1 cellular context compared by ENCODE assay signal in the genomic region with DNA sequence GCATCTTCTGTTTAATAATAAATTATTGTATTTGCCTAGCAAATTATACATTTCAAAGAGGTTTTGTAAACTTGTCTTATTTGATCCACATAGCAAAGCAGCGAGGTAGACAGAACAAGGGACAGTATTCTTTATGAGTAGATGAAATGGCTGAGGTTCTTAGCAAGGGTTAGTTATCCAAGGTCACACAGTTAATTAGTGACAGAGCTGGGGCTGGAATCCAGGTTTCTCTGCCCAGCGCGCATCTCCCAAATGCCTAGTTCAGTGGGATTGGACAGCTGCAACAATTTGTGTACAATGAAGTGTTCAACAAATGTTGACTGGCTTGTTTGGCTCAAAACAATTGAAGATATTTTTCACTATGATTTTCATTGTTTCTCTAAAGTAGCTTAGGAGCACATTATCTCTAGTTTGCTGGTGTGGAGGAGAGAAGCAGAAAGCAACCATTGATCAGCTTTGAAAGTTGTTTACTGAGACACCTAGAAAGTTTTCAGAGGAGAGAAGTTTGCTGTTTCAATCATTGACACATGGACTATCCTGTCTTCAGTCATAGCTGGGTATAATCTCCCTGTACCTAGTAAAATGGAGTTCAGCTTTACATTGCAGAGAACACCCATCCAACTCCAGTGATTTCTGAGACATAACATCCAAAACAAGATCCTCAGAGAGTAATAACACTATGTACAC.
TF ChIP-seq lines count a peak whose summit lies in the region.

No MANE protein-coding gene starts in this region.

TF ChIP-seq in HepG2, 621 proteins besides CTCF, POLR2A, EP300 and RAD21 (continued from another document):
- TF ChIP-seq, protein P1, sequence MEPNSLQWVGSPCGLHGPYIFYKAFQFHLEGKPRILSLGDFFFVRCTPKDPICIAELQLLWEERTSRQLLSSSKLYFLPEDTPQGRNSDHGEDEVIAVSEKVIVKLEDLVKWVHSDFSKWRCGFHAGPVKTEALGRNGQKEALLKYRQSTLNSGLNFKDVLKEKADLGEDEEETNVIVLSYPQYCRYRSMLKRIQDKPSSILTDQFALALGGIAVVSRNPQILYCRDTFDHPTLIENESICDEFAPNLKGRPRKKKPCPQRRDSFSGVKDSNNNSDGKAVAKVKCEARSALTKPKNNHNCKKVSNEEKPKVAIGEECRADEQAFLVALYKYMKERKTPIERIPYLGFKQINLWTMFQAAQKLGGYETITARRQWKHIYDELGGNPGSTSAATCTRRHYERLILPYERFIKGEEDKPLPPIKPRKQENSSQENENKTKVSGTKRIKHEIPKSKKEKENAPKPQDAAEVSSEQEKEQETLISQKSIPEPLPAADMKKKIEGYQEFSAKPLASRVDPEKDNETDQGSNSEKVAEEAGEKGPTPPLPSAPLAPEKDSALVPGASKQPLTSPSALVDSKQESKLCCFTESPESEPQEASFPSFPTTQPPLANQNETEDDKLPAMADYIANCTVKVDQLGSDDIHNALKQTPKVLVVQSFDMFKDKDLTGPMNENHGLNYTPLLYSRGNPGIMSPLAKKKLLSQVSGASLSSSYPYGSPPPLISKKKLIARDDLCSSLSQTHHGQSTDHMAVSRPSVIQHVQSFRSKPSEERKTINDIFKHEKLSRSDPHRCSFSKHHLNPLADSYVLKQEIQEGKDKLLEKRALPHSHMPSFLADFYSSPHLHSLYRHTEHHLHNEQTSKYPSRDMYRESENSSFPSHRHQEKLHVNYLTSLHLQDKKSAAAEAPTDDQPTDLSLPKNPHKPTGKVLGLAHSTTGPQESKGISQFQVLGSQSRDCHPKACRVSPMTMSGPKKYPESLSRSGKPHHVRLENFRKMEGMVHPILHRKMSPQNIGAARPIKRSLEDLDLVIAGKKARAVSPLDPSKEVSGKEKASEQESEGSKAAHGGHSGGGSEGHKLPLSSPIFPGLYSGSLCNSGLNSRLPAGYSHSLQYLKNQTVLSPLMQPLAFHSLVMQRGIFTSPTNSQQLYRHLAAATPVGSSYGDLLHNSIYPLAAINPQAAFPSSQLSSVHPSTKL (CRISPR knock-in tag; IDR thresholded peaks at IDR 0.05): peak; percentile 81
- TF ChIP-seq ZNF781 (CRISPR knock-in tag; IDR thresholded peaks at IDR 0.05; ENCODE audit: borderline replicate concordance, not compliant biosample characterization) (no peak), ZNF235 (CRISPR knock-in tag; IDR thresholded peaks at IDR 0.05; ENCODE audit: borderline replicate concordance) (no peak), TGIF2 (CRISPR knock-in tag; IDR thresholded peaks at IDR 0.05) (no peak), CHD4 (IDR thresholded peaks at IDR 0.05; ENCODE audit: borderline replicate concordance, low read length) (no peak), TSC22D2 (CRISPR knock-in tag; IDR thresholded peaks at IDR 0.05; ENCODE audit: borderline replicate concordance) (no peak), ELF4 (CRISPR knock-in tag; IDR thresholded peaks at IDR 0.05; ENCODE audit: borderline replicate concordance) (no peak), SKI (IDR thresholded peaks at IDR 0.05; ENCODE audit: partially characterized antibody) (no peak), ZNF501 (CRISPR knock-in tag; IDR thresholded peaks at IDR 0.05) (no peak), ZSCAN9 (CRISPR knock-in tag; IDR thresholded peaks at IDR 0.05; ENCODE audit: borderline replicate concordance) (no peak), GATAD2A (CRISPR knock-in tag; IDR thresholded peaks at IDR 0.05) (peak; percentile 57; the same call in 1 of the 2 replicates), WIZ (CRISPR knock-in tag; IDR thresholded peaks at IDR 0.05) (no peak), SOX5 (CRISPR knock-in tag; IDR thresholded peaks at IDR 0.05; ENCODE audit: borderline replicate concordance) (peak; percentile 85), EEA1 (CRISPR knock-in tag; IDR thresholded peaks at IDR 0.05; ENCODE audit: borderline replicate concordance) (no peak), HDAC2 (CRISPR knock-in tag; IDR thresholded peaks at IDR 0.05) (peak; percentile 58; the same call in 1 of the 2 replicates), ZNF720 (CRISPR knock-in tag; IDR thresholded peaks at IDR 0.05) (no peak), ZNF564 (CRISPR knock-in tag; IDR thresholded peaks at IDR 0.05) (no peak), NFYC (CRISPR knock-in tag; IDR thresholded peaks at IDR 0.05) (peak; percentile 18; the same call in 1 of the 2 replicates), KLF9 (CRISPR knock-in tag; IDR thresholded peaks at IDR 0.05; ENCODE audit: low read depth) (no peak), DMAP1 (CRISPR knock-in tag; IDR thresholded peaks at IDR 0.05) (no peak), ISL2 (CRISPR knock-in tag; IDR thresholded peaks at IDR 0.05) (peak; percentile 49; the same call in 1 of the 2 replicates), IRX3 (CRISPR knock-in tag; IDR thresholded peaks at IDR 0.05; ENCODE audit: borderline replicate concordance, low read depth) (no peak), NR2F2 (IDR thresholded peaks at IDR 0.05; ENCODE audit: borderline replicate concordance, low read depth) (no peak), HMG20A (CRISPR knock-in tag; IDR thresholded peaks at IDR 0.05; ENCODE audit: borderline replicate concordance) (peak; percentile 68; the same call in 1 of the 2 replicates), ZNF713 (CRISPR knock-in tag; IDR thresholded peaks at IDR 0.05) (no peak), ZNF451 (CRISPR knock-in tag; IDR thresholded peaks at IDR 0.05) (no peak), MED8 (CRISPR knock-in tag; IDR thresholded peaks at IDR 0.05; ENCODE audit: insufficient replicate concordance) (no peak)
- TF ChIP-seq, protein P2, sequence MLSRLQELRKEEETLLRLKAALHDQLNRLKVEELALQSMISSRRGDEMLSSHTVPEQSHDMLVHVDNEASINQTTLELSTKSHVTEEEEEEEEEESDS (CRISPR knock-in tag; IDR thresholded peaks at IDR 0.05; ENCODE audit: borderline replicate concordance): no peak
- TF ChIP-seq, protein P3, sequence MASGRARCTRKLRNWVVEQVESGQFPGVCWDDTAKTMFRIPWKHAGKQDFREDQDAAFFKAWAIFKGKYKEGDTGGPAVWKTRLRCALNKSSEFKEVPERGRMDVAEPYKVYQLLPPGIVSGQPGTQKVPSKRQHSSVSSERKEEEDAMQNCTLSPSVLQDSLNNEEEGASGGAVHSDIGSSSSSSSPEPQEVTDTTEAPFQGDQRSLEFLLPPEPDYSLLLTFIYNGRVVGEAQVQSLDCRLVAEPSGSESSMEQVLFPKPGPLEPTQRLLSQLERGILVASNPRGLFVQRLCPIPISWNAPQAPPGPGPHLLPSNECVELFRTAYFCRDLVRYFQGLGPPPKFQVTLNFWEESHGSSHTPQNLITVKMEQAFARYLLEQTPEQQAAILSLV (CRISPR knock-in tag; IDR thresholded peaks at IDR 0.05; ENCODE audit: borderline replicate concordance): no peak
